In genomic region chr1:183909672-183910071, GRCh38 we compare ENCODE assay signal across 19 cellular contexts.
"Had no signal": no experiment of that assay in that cellular context is flagged by ENCODE, and none has a peak within 500 bp of the region (broad histone marks: within the 10 kb centered on the region; RNA-seq: fewer than 3 reads in every experiment).

No MANE protein-coding gene starts in this region.

- H3K79me2 ChIP-seq: hepatocyte had no signal

- H3K4me2 ChIP-seq: hepatocyte, SK-N-SH had no signal

- H3K9ac ChIP-seq: SK-N-SH had no signal

- H3K4me3 Mint-ChIP-seq: activated naive CD4-positive, alpha-beta T cell treated with anti-CD3 and anti-CD28 coated beads, Interleukin-2, amount 10 ng/mL, durations not matched to agents 7 days and 5 days; memory B cell; naive thymus-derived CD8-positive, alpha-beta T cell; T-cell had no signal

- H3K4me3 ChIP-seq: dorsolateral prefrontal cortex, hepatocyte, thoracic aorta had no signal

- H2AFZ ChIP-seq: hepatocyte had no signal

- H3K9me3 ChIP-seq: SK-N-SH, thoracic aorta had no signal

- FAIRE-seq: astrocyte, endometrium, keratinocyte had no signal

- H3K36me3 Mint-ChIP-seq: memory B cell had no signal

- DNase-seq: activated CD4-positive, alpha-beta T cell treated with anti-CD3 and anti-CD28 coated beads for 48 hours; activated naive CD4-positive, alpha-beta T cell treated with anti-CD3 and anti-CD28 coated beads, Interleukin-2, amount 10 ng/mL, durations not matched to agents 7 days and 5 days; activated T-cell treated with anti-CD3 and anti-CD28 coated beads for 4 hours; dorsolateral prefrontal cortex; naive thymus-derived CD8-positive, alpha-beta T cell; nucleus accumbens; SK-N-SH; stimulated activated CD4-positive, alpha-beta T cell treated with anti-CD3 and anti-CD28 coated beads, Interleukin-4, amount 100 ng/mL, for 4 hours; stimulated activated CD8-positive, alpha-beta memory T cell treated with anti-CD3 and anti-CD28 coated beads, Interleukin-4, amount 100 ng/mL, for 48 hours; T-cell; WERI-Rb-1 had no signal

- H3K27ac ChIP-seq: hepatocyte, thoracic aorta, WERI-Rb-1 had no signal

- H3K27me3 Mint-ChIP-seq: activated naive CD4-positive, alpha-beta T cell treated with anti-CD3 and anti-CD28 coated beads, Interleukin-2, amount 10 ng/mL, durations not matched to agents 7 days and 5 days; memory B cell; naive thymus-derived CD8-positive, alpha-beta T cell; T-cell had no signal

- H3K27me3 ChIP-seq: dorsolateral prefrontal cortex, hepatocyte had no signal

- ATAC-seq: esophagus mucosa; left lobe of liver; naive thymus-derived CD8-positive, alpha-beta T cell; T-cell had no signal

- H3K27ac Mint-ChIP-seq: activated naive CD4-positive, alpha-beta T cell treated with anti-CD3 and anti-CD28 coated beads, Interleukin-2, amount 10 ng/mL, durations not matched to agents 7 days and 5 days; T-cell had no signal

- H3K9me3 Mint-ChIP-seq: activated naive CD4-positive, alpha-beta T cell treated with anti-CD3 and anti-CD28 coated beads, Interleukin-2, amount 10 ng/mL, durations not matched to agents 7 days and 5 days; memory B cell; naive thymus-derived CD8-positive, alpha-beta T cell; T-cell had no signal
